Comparison of ENCODE assay signal across 25 cellular contexts in the genomic region with DNA sequence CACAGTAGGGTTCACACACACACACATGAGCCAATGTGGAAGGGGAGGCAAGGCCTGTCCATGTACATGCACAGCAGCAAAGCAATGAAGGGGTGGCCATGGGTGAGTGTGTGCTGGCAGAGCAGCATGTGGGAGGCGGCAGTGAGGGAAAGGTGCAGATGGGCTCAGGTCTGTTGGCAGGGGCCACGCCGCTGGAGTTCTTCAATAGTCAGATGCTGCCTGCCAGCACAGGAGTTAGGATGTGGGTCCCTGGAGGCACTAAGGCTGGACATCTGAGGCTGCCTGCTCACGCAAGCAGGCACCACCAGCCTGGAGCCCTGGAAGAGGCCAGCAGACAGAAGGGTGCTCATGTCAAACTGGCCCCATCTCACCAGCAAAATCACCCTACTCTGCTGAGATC.
"Had no signal": no experiment of that assay in that cellular context is flagged by ENCODE, and none has a peak within 500 bp of the region (broad histone marks: within the 10 kb centered on the region; RNA-seq: fewer than 3 reads in every experiment).

No MANE protein-coding gene starts in this region.

- H3K4me1 ChIP-seq: left ventricle myocardium inferior, neural progenitor cell, right atrium auricular region, right lobe of liver, stomach, testis, thyroid gland, transverse colon, upper lobe of left lung had no signal

- H3K9me3 Mint-ChIP-seq: nephron progenitor cell had no signal

- H3K4me1 Mint-ChIP-seq: mesothelial cell of epicardium; naive B cell; natural killer cell; nephron progenitor cell; neural progenitor cell; stimulated activated naive B cell treated with anti-CD40 and anti-IgM and Interleukin-4, amounts not matched to agents 10 μg/mL and 1 μg/mL and 100 μg/mL, for 72 hours had no signal

- H3K27me3 ChIP-seq: hepatocyte, neural progenitor cell, ovary, right atrium auricular region, right lobe of liver, stomach, testis, thyroid gland, transverse colon, upper lobe of left lung had no signal

- DNase-seq: islet precursor cell; left ventricle myocardium inferior; mesendoderm; naive B cell; natural killer cell; nephron progenitor cell; ovary; right lobe of liver; stimulated activated CD4-positive, alpha-beta T cell treated with anti-CD3 and anti-CD28 coated beads, Interleukin-2, amount 100 ng/mL, for 48 hours; stimulated activated CD4-positive, alpha-beta T cell treated with anti-CD3 and anti-CD28 coated beads, Interleukin-4, amount 100 ng/mL, for 4 hours; stimulated activated CD8-positive, alpha-beta memory T cell treated with anti-CD3 and anti-CD28 coated beads, Interleukin-4, amount 100 ng/mL, for 48 hours; stimulated activated naive B cell treated with anti-CD40 and anti-IgM and Interleukin-4, amounts not matched to agents 10 μg/mL and 1 μg/mL and 100 μg/mL, for 72 hours; stimulated activated naive CD8-positive, alpha-beta T cell treated with anti-CD3 and anti-CD28 coated beads, Interleukin-15, Interleukin-2, amounts not matched to agents 100 U/mL and 50 U/mL, for 24 hours; stomach; testis; thyroid gland; transverse colon had no signal

- H3K27ac Mint-ChIP-seq: mesothelial cell of epicardium; natural killer cell; neural progenitor cell; stimulated activated naive B cell treated with anti-CD40 and anti-IgM and Interleukin-4, amounts not matched to agents 10 μg/mL and 1 μg/mL and 100 μg/mL, for 72 hours had no signal

- H3K79me2 ChIP-seq: hepatocyte had no signal

- H3K27ac ChIP-seq: hepatocyte, left ventricle myocardium inferior, neural progenitor cell, right atrium auricular region, right lobe of liver, stomach, testis, thyroid gland, transverse colon, upper lobe of left lung had no signal

- H3K4me3 ChIP-seq: hepatocyte, left ventricle myocardium inferior, lung, neural progenitor cell, ovary, right atrium auricular region, right lobe of liver, smooth muscle cell, stomach, testis, thyroid gland, transverse colon, upper lobe of left lung had no signal

- H3K36me3 Mint-ChIP-seq: mesothelial cell of epicardium; naive B cell; natural killer cell; neural progenitor cell; stimulated activated naive B cell treated with anti-CD40 and anti-IgM and Interleukin-4, amounts not matched to agents 10 μg/mL and 1 μg/mL and 100 μg/mL, for 72 hours had no signal

- H3K4me3 Mint-ChIP-seq: mesothelial cell of epicardium; naive B cell; natural killer cell; nephron progenitor cell; neural progenitor cell; stimulated activated naive B cell treated with anti-CD40 and anti-IgM and Interleukin-4, amounts not matched to agents 10 μg/mL and 1 μg/mL and 100 μg/mL, for 72 hours had no signal

- H3K27me3 Mint-ChIP-seq: naive B cell; progenitor cell of endocrine pancreas; stimulated activated naive B cell treated with anti-CD40 and anti-IgM and Interleukin-4, amounts not matched to agents 10 μg/mL and 1 μg/mL and 100 μg/mL, for 72 hours had no signal

- H3K9ac ChIP-seq: neural progenitor cell had no signal

- ATAC-seq: natural killer cell; right lobe of liver; stimulated activated naive CD8-positive, alpha-beta T cell treated with anti-CD3 and anti-CD28 coated beads, Interleukin-15, Interleukin-2, amounts not matched to agents 100 U/mL and 50 U/mL, for 24 hours had no signal

- H2AFZ ChIP-seq: hepatocyte, neural progenitor cell had no signal

- H3K9me3 ChIP-seq: left ventricle myocardium inferior, ovary, right atrium auricular region, right lobe of liver, testis, thyroid gland, transverse colon, upper lobe of left lung had no signal

- H3K36me3 ChIP-seq: left ventricle myocardium inferior, neural progenitor cell, ovary, right atrium auricular region, right lobe of liver, stomach, thyroid gland, transverse colon, upper lobe of left lung had no signal

- H3K4me2 ChIP-seq: hepatocyte, neural progenitor cell, smooth muscle cell had no signal
